24 cellular contexts compared by ENCODE assay signal in genomic region chr4:136750898-136751297, GRCh38.
DNase-seq lines count a peak whose midpoint lies in the region; ATAC-seq and TF ChIP-seq lines count a peak whose summit lies in the region.
"Had no signal": no experiment of that assay in that cellular context is flagged by ENCODE, and none has a peak within 500 bp of the region (broad histone marks: within the 10 kb centered on the region; RNA-seq: fewer than 3 reads in every experiment).

No MANE protein-coding gene starts in this region.

- no peaks in the 10 kb centered on the region for H3K4me1 Mint-ChIP-seq in HFFc6 (ENCODE audit: low read depth)
- H3K4me1 Mint-ChIP-seq: activated CD4-positive, alpha-beta T cell treated with anti-CD3 and anti-CD28 coated beads, Interleukin-2, amount 10 ng/mL, durations not matched to agents 24 days and 14 days; B cell; central memory CD8-positive, alpha-beta T cell; naive B cell had no signal

- H3K36me3 Mint-ChIP-seq in HFFc6 (ENCODE audit: low read depth), result no peaks in the 10 kb centered on the region
- H3K36me3 Mint-ChIP-seq: naive B cell, type B pancreatic cell had no signal

- intact Hi-C loops in sciatic nerve (cut with DNase I) (no loop called here), prostate gland (cut with DNase I) (no loop called here)

- no peaks in the 10 kb centered on the region for H3K27me3 ChIP-seq in prostate gland (replicated peaks; ENCODE audit: insufficient read depth)
- H3K27me3 ChIP-seq: esophagus squamous epithelium, MG63, ovary, sigmoid colon had no signal

- H3K9me3 Mint-ChIP-seq in HFFc6, result peaks cover 17% of the 10 kb centered on the region
- H3K9me3 Mint-ChIP-seq: activated CD4-positive, alpha-beta T cell treated with anti-CD3 and anti-CD28 coated beads, Interleukin-2, amount 10 ng/mL, durations not matched to agents 24 days and 14 days; central memory CD8-positive, alpha-beta T cell; type B pancreatic cell had no signal

- no peak overlapping the region for H3K27ac Mint-ChIP-seq in HFFc6
- H3K27ac Mint-ChIP-seq: activated CD4-positive, alpha-beta T cell treated with anti-CD3 and anti-CD28 coated beads, Interleukin-2, amount 10 ng/mL, durations not matched to agents 24 days and 14 days; B cell; naive B cell; type B pancreatic cell had no signal

- H3K27me3 Mint-ChIP-seq in HFFc6 (ENCODE audit: insufficient read depth), result no peaks in the 10 kb centered on the region
- H3K27me3 Mint-ChIP-seq: activated CD4-positive, alpha-beta T cell treated with anti-CD3 and anti-CD28 coated beads, Interleukin-2, amount 10 ng/mL, durations not matched to agents 24 days and 14 days; B cell; central memory CD8-positive, alpha-beta T cell; naive B cell; type B pancreatic cell had no signal

- 72% methylated on average over 3 of the region's 3 CpGs for WGBS in prostate gland

- ATAC-seq in sciatic nerve, result peak; percentile 39
- ATAC-seq: stimulated activated naive CD8-positive, alpha-beta T cell treated with anti-CD3 and anti-CD28 coated beads, Interleukin-15, Interleukin-2, amounts not matched to agents 100 U/mL and 50 U/mL, for 24 hours had no signal

- no peaks in the 10 kb centered on the region for H3K36me3 ChIP-seq in prostate gland
- H3K36me3 ChIP-seq: esophagus squamous epithelium, MG63, ovary, sigmoid colon had no signal

- TF ChIP-seq POLR2A in prostate gland (IDR thresholded peaks at IDR 0.05), result no peak

- DNase-seq in NCI-H146 (lab: John Stamatoyannopoulos, UW) (peak; percentile 17), NCI-H146 treated with DMSO at 0.1 percent for 48 hours (lab: John Stamatoyannopoulos, UW; ENCODE audit: unreplicated experiment) (no peak), OCI-M1 (lab: John Stamatoyannopoulos, UW) (peak; percentile 67), epithelial cell of esophagus (ENCODE audit: low read depth) (peak; percentile 47), sciatic nerve (ENCODE audit: low spot score) (no peak), HFFc6 (no peak), prostate gland (ENCODE audit: low spot score) (no peak)
- DNase-seq in activated CD4-positive, alpha-beta T cell treated with anti-CD3 and anti-CD28 coated beads for 4 hours, result no peak
- DNase-seq: activated CD4-positive, alpha-beta T cell treated with anti-CD3 and anti-CD28 coated beads, Interleukin-2, amount 10 ng/mL, durations not matched to agents 24 days and 14 days; activated gamma-delta T cell; amniotic stem cell; effector CD4-positive, alpha-beta T cell; esophagus squamous epithelium; MG63; naive B cell; NCI-H187; ovary; sigmoid colon; stimulated activated CD4-positive, alpha-beta T cell treated with anti-CD3 and anti-CD28 coated beads, Interleukin-1b, Interleukin-23, amount 100 ng/mL, for 48 hours; stimulated activated naive CD8-positive, alpha-beta T cell treated with anti-CD3 and anti-CD28 coated beads, Interleukin-15, Interleukin-2, amounts not matched to agents 100 U/mL and 50 U/mL, for 24 hours had no signal

- TF ChIP-seq CTCF in epithelial cell of esophagus (IDR thresholded peaks at IDR 0.05; ENCODE audit: insufficient read depth, low read depth, low read length, missing control alignments) (no peak), HFFc6 (IDR thresholded peaks at IDR 0.05) (no peak), prostate gland (IDR thresholded peaks at IDR 0.05) (no peak)

- H3K4me1 ChIP-seq in prostate gland (replicated peaks), result no peaks in the 10 kb centered on the region
- H3K4me1 ChIP-seq: esophagus squamous epithelium, sigmoid colon had no signal

- H3K4me3 Mint-ChIP-seq in HFFc6, result no peak overlapping the region
- H3K4me3 Mint-ChIP-seq: activated CD4-positive, alpha-beta T cell treated with anti-CD3 and anti-CD28 coated beads, Interleukin-2, amount 10 ng/mL, durations not matched to agents 24 days and 14 days; B cell; central memory CD8-positive, alpha-beta T cell; naive B cell; type B pancreatic cell had no signal

- no peak overlapping the region for H3K4me3 ChIP-seq in epithelial cell of esophagus (ENCODE audit: low read length)
- no peak overlapping the region for H3K4me3 ChIP-seq in prostate gland
- H3K4me3 ChIP-seq: esophagus squamous epithelium, MG63, ovary, sigmoid colon had no signal

- no peaks in the 10 kb centered on the region for H3K9me3 ChIP-seq in prostate gland
- H3K9me3 ChIP-seq: esophagus squamous epithelium, MG63, ovary, sigmoid colon had no signal

- no peak overlapping the region for H3K27ac ChIP-seq in prostate gland
- H3K27ac ChIP-seq: 22Rv1, esophagus squamous epithelium, ovary, sigmoid colon had no signal

Comparison
In these comparisons a context has a peak if more than half of its experiments do, and no peak if none do; other contexts are left out.
1. DNase-seq: peak in NCI-H146 (single experiment), OCI-M1 (single experiment) and epithelial cell of esophagus (single experiment); none in NCI-H146 treated with DMSO at 0.1 percent for 48 hours (single experiment), sciatic nerve (single experiment), activated CD4-positive, alpha-beta T cell treated with anti-CD3 and anti-CD28 coated beads for 4 hours (0 of 2), HFFc6 (single experiment) and prostate gland (single experiment).